ENCODE assay signal across 8 cellular contexts in the genomic region with DNA sequence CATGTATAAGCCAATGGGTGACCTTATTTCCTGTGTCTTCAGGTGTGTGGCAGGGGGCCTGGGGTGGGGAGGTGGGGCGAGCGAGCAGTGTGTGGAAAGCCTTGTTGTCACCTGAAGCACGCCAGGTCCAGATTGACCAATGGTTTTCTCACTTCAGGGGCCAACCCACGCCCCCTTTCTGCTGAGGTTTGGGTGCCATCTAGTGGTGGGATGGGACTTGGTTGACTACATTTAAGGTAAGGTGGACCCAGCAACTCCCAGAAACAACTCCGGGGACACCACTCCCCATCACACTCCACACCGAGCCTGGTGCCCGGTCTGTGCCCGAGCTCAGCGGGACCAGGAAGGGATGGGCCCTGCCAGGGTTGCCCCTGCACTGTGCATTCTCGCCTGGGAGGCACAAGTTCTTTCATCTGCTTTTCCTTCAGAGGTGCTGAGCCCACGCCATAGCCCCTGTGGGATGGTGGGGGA. TPM values are rescaled to one million over a fixed set of nuclear protein-coding genes. Genes with fewer than 3 reads are reported as not detected.
A peak's percentile ranks its signal among the peaks of the same experiment; 100 is the strongest.
DNase-seq lines count a peak whose midpoint lies in the region; ATAC-seq lines count a peak whose summit lies in the region.

No MANE protein-coding gene starts in this region.

- H3K4me3 ChIP-seq in aorta (ENCODE audit: low read length in 2 of 2): no peak overlapping the region

- no peaks in the 10 kb centered on the region for H3K4me1 ChIP-seq in aorta (ENCODE audit: control insufficient read depth in 1 of 2, insufficient read depth in 2 of 2, low read length in 2 of 2)

- WGBS in aorta, 2 donors: 22 to 24% methylated on average over 11 of the region's 11 CpGs

- no peaks in the 10 kb centered on the region for H3K9me3 ChIP-seq in aorta (ENCODE audit: control insufficient read depth, low read length)

- H3K36me3 ChIP-seq in aorta (ENCODE audit: control insufficient read depth in 1 of 2, insufficient read depth in 2 of 2, low read length in 1 of 2): no peaks in the 10 kb centered on the region

- intact Hi-C loops in head of caudate nucleus (cut with DNase I): loop anchor here (10.0 kb wide), 1 partner anchor 164 kb away; no protein-coding TSS in a partner anchor
- intact Hi-C loops in posterior vena cava (cut with DNase I): loop anchor here (5.0 to 10.0 kb wide), 6 partner anchors 74 to 304 kb away; a partner anchor contains a TSS
- intact Hi-C loops in aorta (cut with DNase I): loop anchor here in 1 of 2 donors (10.0 kb wide), 1 partner anchor 184 kb away; a partner anchor contains a TSS

- no peaks in the 10 kb centered on the region for H3K27me3 ChIP-seq in aorta (ENCODE audit: control insufficient read depth in 1 of 2, insufficient read depth in 2 of 2, low read length in 1 of 2)

- in situ Hi-C loops in SK-MEL-5 (cut with HindIII; ENCODE audit: low pct_unique_long_range_greater_than_20kb, low sequenced_read_pairs): no loop called here

- peak; percentile 73 for ATAC-seq in aorta (ENCODE audit: low FRiP score)

- no peak overlapping the region for H3K27ac ChIP-seq in aorta (ENCODE audit: low read depth in 1 of 2, low read length in 2 of 2)

- peak; percentile 80 for DNase-seq in EL
- peak; percentile 79 for DNase-seq in M059J (ENCODE audit: low read depth)
- peak; percentile 98 for DNase-seq in SK-MEL-5 (ENCODE audit: low read depth, low spot score)
- DNase-seq in activated naive CD4-positive, alpha-beta T cell treated with anti-CD3 and anti-CD28 coated beads, Interleukin-2, amount 50 U/mL, for 16 hours: peak; percentile 53
- DNase-seq in head of caudate nucleus: peak; percentile 28 to 89 (median 71)
- peak; percentile 84 for DNase-seq in posterior vena cava (ENCODE audit: low spot score)
- peak in 1 of 2 donors; percentile 73 for DNase-seq in aorta
- DNase-seq in cortex of kidney (lab: John Stamatoyannopoulos, UW): no peak

RNA-seq across cellular contexts. Expression of a gene that starts 40.0 kb away (rescaled TPM):
- 3.0 and 4.0 TPM in 2 replicates for total RNA-seq in M059J (2014; rRNA removed; shearing (Covaris generic))
- total RNA-seq in SK-MEL-5 (2014; rRNA removed; shearing (Covaris generic)): 24.7 and 28.7 TPM in 2 replicates
- polyA plus RNA-seq in SK-MEL-5 (2015; cell fraction: cytosol; rRNA removed): 40.7 and 50.4 TPM in 2 replicates
- 143 and 176 TPM in 2 replicates for polyA plus RNA-seq in SK-MEL-5 (2015; cell fraction: nucleus; rRNA removed)
- 10 to 100 TPM; 24.8 to 25.4 TPM for total RNA-seq in posterior vena cava
- 10 to 100 TPM; 25.8 to 27.9 TPM for total RNA-seq in aorta
- 10 to 100 TPM in 1 of 2 donors, 1 to 10 TPM in 1; 1.5 to 20.8 TPM for polyA plus RNA-seq in aorta
